11 cellular contexts compared by ENCODE assay signal in genomic region chr5:73234156-73234555, GRCh38.
A peak's percentile ranks its signal among the peaks of the same experiment; 100 is the strongest.
DNase-seq lines count a peak whose midpoint lies in the region; ATAC-seq, FAIRE-seq and TF ChIP-seq lines count a peak whose summit lies in the region.
"Had no signal": no experiment of that assay in that cellular context is flagged by ENCODE, and none has a peak within 500 bp of the region (broad histone marks: within the 10 kb centered on the region; RNA-seq: fewer than 3 reads in every experiment).

No MANE protein-coding gene starts in this region.

- no peak overlapping the region for H3K27ac Mint-ChIP-seq in stimulated activated naive CD8-positive, alpha-beta T cell treated with anti-CD3 and anti-CD28 coated beads, Interleukin-15, Interleukin-2, amounts not matched to agents 100 ng/mL and 50 ng/mL, for 24 hours
- H3K27ac Mint-ChIP-seq: activated CD4-positive, alpha-beta T cell treated with anti-CD3 and anti-CD28 coated beads, Interleukin-2, amount 10 ng/mL, durations not matched to agents 24 days and 14 days had no signal

- no peaks in the 10 kb centered on the region for H3K36me3 ChIP-seq in neuron (ENCODE audit: insufficient read depth, low read length)
- H3K36me3 ChIP-seq in prostate gland = no peaks in the 10 kb centered on the region

- H3K4me1 Mint-ChIP-seq in stimulated activated naive CD8-positive, alpha-beta T cell treated with anti-CD3 and anti-CD28 coated beads, Interleukin-15, Interleukin-2, amounts not matched to agents 100 ng/mL and 50 ng/mL, for 24 hours (ENCODE audit: low read depth) = peaks cover 22% of the 10 kb centered on the region
- H3K4me1 Mint-ChIP-seq: activated CD4-positive, alpha-beta T cell treated with anti-CD3 and anti-CD28 coated beads, Interleukin-2, amount 10 ng/mL, durations not matched to agents 24 days and 14 days had no signal

- DNase-seq in stimulated activated naive CD8-positive, alpha-beta T cell treated with anti-CD3 and anti-CD28 coated beads, Interleukin-15, Interleukin-2, amounts not matched to agents 100 U/mL and 50 U/mL, for 24 hours = no peak
- DNase-seq in right cardiac atrium = no peak
- no peak for DNase-seq in GM12892 (ENCODE audit: insufficient read length)
- DNase-seq in prostate gland (ENCODE audit: low spot score) = no peak
- DNase-seq in stimulated activated naive CD4-positive, alpha-beta T cell (lab: John Stamatoyannopoulos, UW) = no peak
- DNase-seq: activated CD4-positive, alpha-beta T cell treated with anti-CD3 and anti-CD28 coated beads, Interleukin-2, amount 10 ng/mL, durations not matched to agents 24 days and 14 days; AML-193 had no signal

- H3K4me3 Mint-ChIP-seq in stimulated activated naive CD8-positive, alpha-beta T cell treated with anti-CD3 and anti-CD28 coated beads, Interleukin-15, Interleukin-2, amounts not matched to agents 100 ng/mL and 50 ng/mL, for 24 hours = peak overlapping the region; percentile 42
- H3K4me3 Mint-ChIP-seq: activated CD4-positive, alpha-beta T cell treated with anti-CD3 and anti-CD28 coated beads, Interleukin-2, amount 10 ng/mL, durations not matched to agents 24 days and 14 days had no signal

- H3K36me3 Mint-ChIP-seq in stimulated activated naive CD8-positive, alpha-beta T cell treated with anti-CD3 and anti-CD28 coated beads, Interleukin-15, Interleukin-2, amounts not matched to agents 100 ng/mL and 50 ng/mL, for 24 hours (ENCODE audit: low read depth) = no peaks in the 10 kb centered on the region

- H3K4me3 ChIP-seq in right cardiac atrium (ENCODE audit: low read length) (peak overlapping the region; percentile 52), neuron (ENCODE audit: low read length) (peak overlapping the region; percentile 35), prostate gland (peak overlapping the region in 1 of 2 donors; percentile 16)

- H2AFZ ChIP-seq in neuron (ENCODE audit: low read depth, low read length) = peak overlapping the region; percentile 83

- H3K27ac ChIP-seq in right cardiac atrium (ENCODE audit: low read length) = no peak overlapping the region
- H3K27ac ChIP-seq in prostate gland = no peak overlapping the region

- H3K4me1 ChIP-seq in right cardiac atrium (ENCODE audit: control insufficient read depth, insufficient read depth, low read length) (peaks cover 4% of the 10 kb centered on the region), neuron (ENCODE audit: insufficient read depth, low read length) (peaks cover 10% of the 10 kb centered on the region), prostate gland (replicated peaks) (no peaks in the 10 kb centered on the region)

- H3K27me3 ChIP-seq in right cardiac atrium (ENCODE audit: control insufficient read depth, insufficient read depth) = peaks cover 6% of the 10 kb centered on the region
- peaks cover 72% of the 10 kb centered on the region for H3K27me3 ChIP-seq in neuron (ENCODE audit: insufficient read depth, low read length)
- peaks cover 33% of the 10 kb centered on the region for H3K27me3 ChIP-seq in prostate gland (replicated peaks; ENCODE audit: insufficient read depth)

- ATAC-seq in stimulated activated naive CD8-positive, alpha-beta T cell treated with anti-CD3 and anti-CD28 coated beads, Interleukin-15, Interleukin-2, amounts not matched to agents 100 U/mL and 50 U/mL, for 24 hours = no peak
- ATAC-seq in right cardiac atrium (no peak), GM19395 (IDR thresholded peaks at IDR 0.05; ENCODE audit: unreplicated experiment) (no peak)

- H3K9me3 ChIP-seq in right cardiac atrium (ENCODE audit: control insufficient read depth, low read length) = no peaks in the 10 kb centered on the region
- no peaks in the 10 kb centered on the region for H3K9me3 ChIP-seq in neuron (ENCODE audit: low read length)
- no peaks in the 10 kb centered on the region for H3K9me3 ChIP-seq in prostate gland

- peaks cover 68% of the 10 kb centered on the region for H3K27me3 Mint-ChIP-seq in stimulated activated naive CD8-positive, alpha-beta T cell treated with anti-CD3 and anti-CD28 coated beads, Interleukin-15, Interleukin-2, amounts not matched to agents 100 ng/mL and 50 ng/mL, for 24 hours

- no peaks in the 10 kb centered on the region for H3K9me3 Mint-ChIP-seq in stimulated activated naive CD8-positive, alpha-beta T cell treated with anti-CD3 and anti-CD28 coated beads, Interleukin-15, Interleukin-2, amounts not matched to agents 100 ng/mL and 50 ng/mL, for 24 hours
- H3K9me3 Mint-ChIP-seq: activated CD4-positive, alpha-beta T cell treated with anti-CD3 and anti-CD28 coated beads, Interleukin-2, amount 10 ng/mL, durations not matched to agents 24 days and 14 days had no signal

- intact Hi-C loops in right cardiac atrium (cut with DNase I) (no loop called here), prostate gland (cut with DNase I) (no loop called here)

- FAIRE-seq in GM12892 (lab: Jason Lieb, UNC) = no peak
- FAIRE-seq: HTR-8/SVneo had no signal

- TF ChIP-seq POLR2A in GM12892 (IDR thresholded peaks at IDR 0.05; ENCODE audit: low read depth, low read length) = no peak
- TF ChIP-seq POLR2A in prostate gland (IDR thresholded peaks at IDR 0.05) = no peak

- 8% methylated on average over 16 of the region's 16 CpGs for WGBS in right cardiac atrium
- WGBS in prostate gland = 7% methylated on average over 16 of the region's 16 CpGs

- TF ChIP-seq CTCF in prostate gland (IDR thresholded peaks at IDR 0.05) = no peak
